ENCODE assay signal across 1 cellular context in the genomic region with DNA sequence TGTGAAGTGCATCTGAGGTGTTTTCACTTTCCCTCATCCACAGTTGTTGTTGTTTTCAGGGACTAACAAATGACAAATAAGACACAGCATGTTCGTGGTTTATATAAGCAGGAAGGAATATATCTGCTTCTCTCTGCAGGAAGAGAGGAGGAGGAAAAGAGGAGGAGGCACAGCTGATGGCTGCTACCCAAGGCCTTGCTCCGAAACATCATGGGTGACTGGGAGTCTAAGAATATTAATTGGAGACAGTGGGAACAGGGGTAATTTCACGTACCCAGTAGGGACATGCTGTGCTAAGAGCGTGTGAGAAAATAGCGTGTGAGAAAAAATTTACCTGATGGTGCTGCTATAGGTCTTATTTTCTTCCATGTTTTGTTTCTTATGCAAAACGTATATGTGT.
TF ChIP-seq lines count a peak whose summit lies in the region.

No MANE protein-coding gene starts in this region.

TF ChIP-seq in neural cell, 6 proteins besides CTCF, POLR2A, EP300 and RAD21:
- TF ChIP-seq REST (IDR thresholded peaks at IDR 0.05; ENCODE audit: borderline replicate concordance) (no peak), SMC3 (conservative IDR thresholded peaks at IDR 0.05; ENCODE audit: poor library complexity) (no peak), TAF1 (IDR thresholded peaks at IDR 0.05; ENCODE audit: low read depth) (no peak), MXI1 (conservative IDR thresholded peaks at IDR 0.05; ENCODE audit: poor library complexity, severe bottlenecking) (no peak), POLR2AphosphoS5 (IDR thresholded peaks at IDR 0.05) (no peak), EZH2 (IDR thresholded peaks at IDR 0.05; ENCODE audit: borderline replicate concordance, insufficient read depth, low read length, poor library complexity, severe bottlenecking) (no peak)
